In the genomic region with DNA sequence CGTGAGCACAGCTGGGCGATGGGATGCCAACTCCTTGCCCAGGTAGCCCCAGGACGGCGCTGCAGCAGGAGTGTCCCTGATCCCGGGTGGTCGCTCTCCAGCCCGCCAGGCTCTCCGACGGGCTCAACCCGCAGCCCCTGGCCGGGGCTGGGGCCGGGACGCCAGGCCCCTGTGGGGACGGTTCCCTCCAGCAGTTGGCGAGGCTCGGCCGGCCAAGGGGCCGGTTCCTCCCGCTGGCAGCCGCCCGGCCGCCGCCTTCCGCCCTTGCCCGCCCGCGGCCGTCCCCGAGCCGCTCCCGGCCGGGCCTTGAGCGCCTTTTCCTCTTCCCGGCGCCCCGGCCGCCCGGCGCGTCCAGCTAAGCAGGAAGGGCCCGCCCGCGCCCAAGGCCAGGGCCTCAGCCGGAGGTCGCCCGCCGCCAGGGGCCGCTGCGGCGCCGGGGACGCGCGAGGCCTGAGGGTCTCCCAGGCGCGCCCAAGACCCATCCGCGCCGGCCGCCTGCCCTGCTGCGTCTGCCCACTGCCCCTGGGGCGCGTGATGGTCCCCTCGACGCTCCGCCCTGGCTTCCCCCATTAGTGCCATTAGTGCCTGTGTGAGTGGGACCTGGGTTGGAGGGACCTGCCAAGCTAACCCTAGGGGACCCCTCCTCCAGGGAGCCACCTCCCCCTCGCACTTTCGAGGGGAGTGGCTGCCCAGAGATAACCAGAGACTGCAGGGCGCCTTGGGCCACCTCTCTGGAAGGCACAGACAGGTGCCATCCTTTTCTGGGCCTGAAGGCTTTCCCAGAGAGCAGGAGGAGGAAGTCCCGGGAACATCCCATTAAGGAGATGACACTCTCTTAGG, we compare ENCODE assay signal across 8 cellular contexts.
DNase-seq lines count a peak whose midpoint lies in the region; ATAC-seq, FAIRE-seq and TF ChIP-seq lines count a peak whose summit lies in the region.

No MANE protein-coding gene starts in this region.

- H3K4me3 Mint-ChIP-seq in Caco-2 (ENCODE audit: unreplicated experiment) (peak overlapping the region; percentile 20), astrocyte (ENCODE audit: unreplicated experiment) (no peak overlapping the region), immature natural killer cell (peak overlapping the region in 2 of 5 donors; percentile 46 to 70)

- TF ChIP-seq CTCF in Caco-2 (IDR thresholded peaks at IDR 0.05; ENCODE audit: insufficient read depth in 1 of 2, low read depth in 1 of 2, low read length in 1 of 2, severe bottlenecking in 1 of 2, unreplicated experiment in 1 of 2) (peak in 1 of 2 experiments; percentile 38), LNCaP clone FGC (IDR thresholded peaks at IDR 0.05; ENCODE audit: control insufficient read depth, extremely low read depth, insufficient read depth) (peak; percentile 69), astrocyte (IDR thresholded peaks at IDR 0.05; ENCODE audit: insufficient read depth, low read depth, low read length) (peak; percentile 10), stomach (IDR thresholded peaks at IDR 0.05) (peak in 3 of 7 experiments; percentile 27 to 60 (median 36))

- H3K9me3 Mint-ChIP-seq in Caco-2 (ENCODE audit: unreplicated experiment) (no peaks in the 10 kb centered on the region), astrocyte (ENCODE audit: unreplicated experiment) (no peaks in the 10 kb centered on the region), immature natural killer cell (no peaks in the 10 kb centered on the region)

- CTCF ChIA-PET in Caco-2 (lab: Charles Lee): interaction anchor here (0.6 to 4.5 kb wide), 8 partner anchors 12 to 242 kb away, joined by 3 to 73 read pairs (median 4); a partner anchor contains a TSS

- H3K79me2 ChIP-seq in astrocyte (ENCODE audit: insufficient read depth, low read length): no peaks in the 10 kb centered on the region

- no peaks in the 10 kb centered on the region for H3K27me3 Mint-ChIP-seq in Caco-2 (ENCODE audit: insufficient read depth, unreplicated experiment)
- H3K27me3 Mint-ChIP-seq in astrocyte (ENCODE audit: low read depth, unreplicated experiment): peaks cover 56% of the 10 kb centered on the region
- peaks cover 4 to 24% (median 7%) of the 10 kb centered on the region in 3 donors for H3K27me3 Mint-ChIP-seq in immature natural killer cell (ENCODE audit: low read depth in 3 of 3)

- H3K36me3 Mint-ChIP-seq in Caco-2 (ENCODE audit: insufficient read depth, unreplicated experiment) (peaks cover 2% of the 10 kb centered on the region), astrocyte (ENCODE audit: low read depth, unreplicated experiment) (no peaks in the 10 kb centered on the region), immature natural killer cell (no peaks in the 10 kb centered on the region)

- no peak for ATAC-seq in HG03108 (IDR thresholded peaks at IDR 0.05; ENCODE audit: unreplicated experiment)

- no peak overlapping the region for H3K27ac Mint-ChIP-seq in Caco-2 (ENCODE audit: unreplicated experiment)
- no peak overlapping the region for H3K27ac Mint-ChIP-seq in astrocyte (ENCODE audit: unreplicated experiment)
- H3K27ac Mint-ChIP-seq in immature natural killer cell: peak overlapping the region in 1 of 6 donors; percentile 20

- TF ChIP-seq EP300 in stomach (IDR thresholded peaks at IDR 0.05): no peak

- no peaks in the 10 kb centered on the region for H3K27me3 ChIP-seq in Caco-2 (replicated peaks; ENCODE audit: control insufficient read depth, insufficient read depth, low read length)
- H3K27me3 ChIP-seq in astrocyte (ENCODE audit: insufficient read depth, low read length): peaks cover 9% of the 10 kb centered on the region
- peaks cover 0 to 63% (median 29%) of the 10 kb centered on the region in 3 donors for H3K27me3 ChIP-seq in stomach

- H3K4me1 ChIP-seq in Caco-2 (peaks cover 16% of the 10 kb centered on the region), astrocyte (ENCODE audit: insufficient read depth, low read length) (peaks cover 8% of the 10 kb centered on the region), stomach (peaks cover 12 to 24% (median 18%) of the 10 kb centered on the region in 4 donors)

- intact Hi-C loops in Caco-2 (cut with micrococcal nuclease; ENCODE audit: unreplicated experiment) (loop anchor here (1.0 to 10.0 kb wide), 2 partner anchors 225 to 470 kb away; a partner anchor contains a TSS), stomach (cut with DNase I; ENCODE audit: low total_unique reads) (loop anchor here (10.0 kb wide), 2 partner anchors 230 to 560 kb away; a partner anchor contains a TSS)

- peak overlapping the region; percentile 63 for H2AFZ ChIP-seq in astrocyte (ENCODE audit: low read depth, low read length)

- H3K9ac ChIP-seq in astrocyte (ENCODE audit: low read length): peak overlapping the region; percentile 35

- H4K20me1 ChIP-seq in astrocyte (ENCODE audit: insufficient read depth, low read length): no peaks in the 10 kb centered on the region

- TF ChIP-seq POLR2A in stomach (IDR thresholded peaks at IDR 0.05): no peak

- H3K4me3 ChIP-seq in Caco-2 (ENCODE audit: low read depth, low read length) (no peak overlapping the region), LNCaP clone FGC (ENCODE audit: low read depth, low read length) (no peak overlapping the region), astrocyte (ENCODE audit: insufficient read depth, low read depth, low read length) (no peak overlapping the region), iPS-18c (ENCODE audit: insufficient read depth, low read depth, low read length) (0 out of 2 replicates have a peak overlapping the region, but pooled peaks have one; percentile 21), stomach (peak overlapping the region; percentile 24 to 37 (median 32))

- H3K27ac ChIP-seq in astrocyte (ENCODE audit: low read depth, low read length): no peak overlapping the region
- peak overlapping the region in 1 of 5 donors; percentile 13 for H3K27ac ChIP-seq in stomach

- BruUV-seq in Caco-2 (replicated peaks; lab: Mats Ljungman, UMichigan): no TSS peak

- no peak for FAIRE-seq in astrocyte (lab: Jason Lieb, UNC)

- peak overlapping the region; percentile 71 for H3K4me2 ChIP-seq in astrocyte (ENCODE audit: low read length)

- H3K9me3 ChIP-seq in Caco-2 (no peaks in the 10 kb centered on the region), astrocyte (ENCODE audit: insufficient read depth, low read depth, low read length) (no peaks in the 10 kb centered on the region), iPS-18c (ENCODE audit: control insufficient read depth, insufficient read depth, low read length) (no peaks in the 10 kb centered on the region), stomach (no peaks in the 10 kb centered on the region)

- POLR2A ChIA-PET in Caco-2 (lab: Charles Lee): no interaction called here

- H3K4me1 Mint-ChIP-seq in Caco-2 (ENCODE audit: low read depth, unreplicated experiment) (peaks cover 7% of the 10 kb centered on the region), astrocyte (ENCODE audit: low read depth, unreplicated experiment) (peaks cover 9% of the 10 kb centered on the region), immature natural killer cell (peaks cover 7 to 14% of the 10 kb centered on the region in 2 donors)

- H3K36me3 ChIP-seq in Caco-2 (ENCODE audit: control insufficient read depth, insufficient read depth, low read length) (no peaks in the 10 kb centered on the region; the same call in 1 of the 2 replicates), astrocyte (ENCODE audit: insufficient read depth, low read length) (no peaks in the 10 kb centered on the region), stomach (no peaks in the 10 kb centered on the region)

- 7 to 16% (median 7%) methylated on average over 35 to 69 of the region's 70 CpGs for WGBS in stomach, 5 donors

- DNase-seq in Caco-2 (peak in 1 of 2 experiments; percentile 82), LNCaP clone FGC (ENCODE audit: low read depth) (no peak), astrocyte (ENCODE audit: low read depth) (peak; percentile 14), stomach (peak; percentile 50), NCI-H2171 treated with DMSO at 0.1 percent for 48 hours (lab: John Stamatoyannopoulos, UW) (no peak), immature natural killer cell (no peak)

Comparison
In these comparisons a context has a peak if more than half of its experiments do, and no peak if none do; other contexts are left out.
1. DNase-seq: peak in astrocyte (single experiment) and stomach (single experiment); none in LNCaP clone FGC (single experiment), NCI-H2171 treated with DMSO at 0.1 percent for 48 hours (single experiment) and immature natural killer cell (0 of 3).
2. H3K4me3 ChIP-seq: peak in iPS-18c (single experiment) and stomach (4 of 4); none in Caco-2 (single experiment), LNCaP clone FGC (single experiment) and astrocyte (single experiment).